In the genomic region with DNA sequence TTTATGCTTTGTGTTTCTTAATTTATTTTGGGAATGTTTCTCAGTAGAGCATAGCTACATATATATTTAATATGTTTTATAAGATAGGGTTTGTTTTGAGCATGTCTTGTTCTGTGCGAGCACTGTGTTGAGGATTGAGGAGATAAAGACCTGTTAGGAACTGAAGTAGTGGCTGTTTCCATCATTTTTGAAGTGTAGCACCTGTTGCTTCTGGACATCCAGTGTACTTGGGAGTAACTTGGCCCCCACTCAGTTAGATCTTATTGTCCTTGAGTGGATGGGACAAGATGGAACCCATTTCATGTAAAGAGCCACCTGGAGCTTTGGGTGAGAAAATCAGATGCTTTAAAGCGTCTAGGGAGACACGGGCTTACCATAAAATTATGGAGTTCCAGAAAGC, we compare ENCODE assay signal across 14 cellular contexts.
"Had no signal": no experiment of that assay in that cellular context is flagged by ENCODE, and none has a peak within 500 bp of the region (broad histone marks: within the 10 kb centered on the region; RNA-seq: fewer than 3 reads in every experiment).

No MANE protein-coding gene starts in this region.

- H3K4me3 ChIP-seq: cardiac muscle cell, MG63, SK-N-MC had no signal

- H3K4me2 ChIP-seq: KMS-11 had no signal

- H3K4me3 Mint-ChIP-seq: activated CD8-positive, alpha-beta memory T cell treated with anti-CD3 and anti-CD28 coated beads, Interleukin-2, amount 10 ng/mL, durations not matched to agents 7 days and 5 days; activated CD8-positive, alpha-beta T cell treated with anti-CD3 and anti-CD28 coated beads, Interleukin-2, amount 10 ng/mL, durations not matched to agents 7 days and 5 days; activated naive CD4-positive, alpha-beta T cell treated with anti-CD3 and anti-CD28 coated beads for 36 hours; activated naive CD8-positive, alpha-beta T cell; activated T-helper 17 cell treated with anti-CD3 and anti-CD28 coated beads, Interleukin-2, amount 50 U/mL, for 72 hours had no signal

- H3K36me3 ChIP-seq: brain microvascular endothelial cell, MG63 had no signal

- DNase-seq: activated gamma-delta T cell; activated T-cell treated with anti-CD3 and anti-CD28 coated beads, Interleukin-2, amount 50 U/mL, for 48 hours; MG63; NCI-H1436 treated with DMSO at 0.1 percent for 48 hours had no signal

- H3K27ac ChIP-seq: brain microvascular endothelial cell, cardiac muscle cell, KMS-11, SK-N-MC, VCaP had no signal

- H3K27ac Mint-ChIP-seq: activated CD8-positive, alpha-beta memory T cell treated with anti-CD3 and anti-CD28 coated beads, Interleukin-2, amount 10 ng/mL, durations not matched to agents 7 days and 5 days; activated CD8-positive, alpha-beta T cell treated with anti-CD3 and anti-CD28 coated beads, Interleukin-2, amount 10 ng/mL, durations not matched to agents 7 days and 5 days; activated naive CD4-positive, alpha-beta T cell treated with anti-CD3 and anti-CD28 coated beads for 36 hours had no signal

- H3K27me3 ChIP-seq: MG63 had no signal

- H3K9ac ChIP-seq: KMS-11 had no signal

- H3K9me3 ChIP-seq: MG63 had no signal

- H3K9me3 Mint-ChIP-seq: activated naive CD4-positive, alpha-beta T cell treated with anti-CD3 and anti-CD28 coated beads for 36 hours; activated T-helper 17 cell treated with anti-CD3 and anti-CD28 coated beads, Interleukin-2, amount 50 U/mL, for 72 hours had no signal

- H3K27me3 Mint-ChIP-seq: activated CD8-positive, alpha-beta memory T cell treated with anti-CD3 and anti-CD28 coated beads, Interleukin-2, amount 10 ng/mL, durations not matched to agents 7 days and 5 days; activated naive CD8-positive, alpha-beta T cell; activated T-helper 17 cell treated with anti-CD3 and anti-CD28 coated beads, Interleukin-2, amount 50 U/mL, for 72 hours had no signal

- H3K36me3 Mint-ChIP-seq: activated CD8-positive, alpha-beta memory T cell treated with anti-CD3 and anti-CD28 coated beads, Interleukin-2, amount 10 ng/mL, durations not matched to agents 7 days and 5 days had no signal
